In the genomic region with DNA sequence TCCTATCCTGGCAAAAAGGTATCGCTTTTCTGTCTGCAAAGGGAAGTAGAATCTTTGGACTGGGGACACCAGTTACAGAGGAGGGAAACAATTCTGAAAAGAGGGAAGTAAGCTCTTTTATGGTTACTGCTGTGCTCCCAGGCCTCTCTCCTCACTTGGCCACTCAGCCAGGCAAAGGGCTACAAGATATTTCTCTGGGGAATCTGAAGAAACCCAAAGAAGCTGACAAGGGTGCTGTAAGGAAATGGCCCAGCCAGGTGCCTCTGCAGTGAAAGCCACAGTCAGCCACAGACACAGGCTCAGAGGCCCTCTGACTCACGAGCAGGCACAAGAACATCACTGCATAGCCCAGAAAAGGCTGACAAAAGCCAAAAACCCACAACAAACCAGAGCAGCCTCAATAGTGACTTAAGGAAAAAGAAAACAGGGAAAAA, we compare ENCODE assay signal across 1 cellular context.
TF ChIP-seq lines count a peak whose summit lies in the region.

No MANE protein-coding gene starts in this region.

TF ChIP-seq in IMR-90, 13 proteins besides CTCF, POLR2A, EP300 and RAD21 (continued from another document):
- TF ChIP-seq, protein P1, sequence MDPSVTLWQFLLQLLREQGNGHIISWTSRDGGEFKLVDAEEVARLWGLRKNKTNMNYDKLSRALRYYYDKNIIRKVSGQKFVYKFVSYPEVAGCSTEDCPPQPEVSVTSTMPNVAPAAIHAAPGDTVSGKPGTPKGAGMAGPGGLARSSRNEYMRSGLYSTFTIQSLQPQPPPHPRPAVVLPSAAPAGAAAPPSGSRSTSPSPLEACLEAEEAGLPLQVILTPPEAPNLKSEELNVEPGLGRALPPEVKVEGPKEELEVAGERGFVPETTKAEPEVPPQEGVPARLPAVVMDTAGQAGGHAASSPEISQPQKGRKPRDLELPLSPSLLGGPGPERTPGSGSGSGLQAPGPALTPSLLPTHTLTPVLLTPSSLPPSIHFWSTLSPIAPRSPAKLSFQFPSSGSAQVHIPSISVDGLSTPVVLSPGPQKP (IDR thresholded peaks at IDR 0.05; ENCODE audit: borderline replicate concordance, low read depth, low read length): no peak
- TF ChIP-seq FOS (IDR thresholded peaks at IDR 0.05; ENCODE audit: low read depth, low read length) (no peak), SMC3 (IDR thresholded peaks at IDR 0.05; ENCODE audit: low read depth, low read length) (no peak), RFX5 (IDR thresholded peaks at IDR 0.05; ENCODE audit: low read depth, low read length) (no peak), MXI1 (IDR thresholded peaks at IDR 0.05; ENCODE audit: borderline replicate concordance, low read depth, low read length) (no peak), MAFK (IDR thresholded peaks at IDR 0.05; ENCODE audit: low read depth, low read length) (no peak), BHLHE40 (IDR thresholded peaks at IDR 0.05; ENCODE audit: low read depth, low read length) (no peak), RCOR1 (IDR thresholded peaks at IDR 0.05; ENCODE audit: insufficient replicate concordance, low read length) (no peak)
- TF ChIP-seq, protein P2, sequence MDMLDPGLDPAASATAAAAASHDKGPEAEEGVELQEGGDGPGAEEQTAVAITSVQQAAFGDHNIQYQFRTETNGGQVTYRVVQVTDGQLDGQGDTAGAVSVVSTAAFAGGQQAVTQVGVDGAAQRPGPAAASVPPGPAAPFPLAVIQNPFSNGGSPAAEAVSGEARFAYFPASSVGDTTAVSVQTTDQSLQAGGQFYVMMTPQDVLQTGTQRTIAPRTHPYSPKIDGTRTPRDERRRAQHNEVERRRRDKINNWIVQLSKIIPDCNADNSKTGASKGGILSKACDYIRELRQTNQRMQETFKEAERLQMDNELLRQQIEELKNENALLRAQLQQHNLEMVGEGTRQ (IDR thresholded peaks at IDR 0.05; ENCODE audit: low read depth, low read length): no peak
